In the genomic region with DNA sequence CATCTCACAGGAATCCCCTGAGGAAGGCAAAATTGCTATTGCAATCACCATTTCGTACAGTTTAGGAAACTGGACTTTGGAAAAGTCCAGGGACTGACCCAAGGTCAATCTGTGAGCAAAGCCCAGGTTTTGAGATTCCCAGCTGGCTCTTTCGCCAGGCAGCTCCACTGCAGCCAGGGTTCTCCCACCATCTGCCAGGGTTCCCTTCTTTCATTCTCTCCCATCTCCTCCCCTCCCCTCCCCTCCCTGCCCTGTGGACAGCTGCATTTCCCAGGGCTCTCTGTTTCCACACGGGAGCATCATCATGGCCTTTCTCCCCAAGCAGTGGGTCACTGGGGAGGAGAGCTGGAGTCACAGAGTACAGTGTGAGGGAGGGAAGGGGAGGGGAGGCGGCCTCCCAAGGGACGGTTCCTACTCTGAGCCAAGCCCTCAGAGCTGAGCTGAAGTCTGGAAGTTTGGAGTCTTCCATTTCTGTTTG, we compare ENCODE assay signal across 19 cellular contexts. TPM values are rescaled to one million over a fixed set of nuclear protein-coding genes. Genes with fewer than 3 reads are reported as not detected.
DNase-seq lines count a peak whose midpoint lies in the region; ATAC-seq and TF ChIP-seq lines count a peak whose summit lies in the region.
"Had no signal": no experiment of that assay in that cellular context is flagged by ENCODE, and none has a peak within 500 bp of the region (broad histone marks: within the 10 kb centered on the region; RNA-seq: fewer than 3 reads in every experiment).

No MANE protein-coding gene starts in this region.

- H3K4me1 ChIP-seq in BE2C (peaks cover 5% of the 10 kb centered on the region; the same call in 1 of the 2 replicates), right cardiac atrium (ENCODE audit: control insufficient read depth, insufficient read depth, low read length) (no peaks in the 10 kb centered on the region), GM23338 (ENCODE audit: insufficient read depth) (peaks cover 10% of the 10 kb centered on the region; the same call in 1 of the 2 replicates)

- no peak overlapping the region for H3K4me3 Mint-ChIP-seq in GM23338

- H3K27me3 Mint-ChIP-seq in GM23338 (ENCODE audit: insufficient read depth, low read depth, poor library complexity): peaks cover 28% of the 10 kb centered on the region
- H3K27me3 Mint-ChIP-seq: naive thymus-derived CD8-positive, alpha-beta T cell had no signal

- H3K9me3 ChIP-seq in BE2C (no peaks in the 10 kb centered on the region), right cardiac atrium (ENCODE audit: control insufficient read depth, low read length) (no peaks in the 10 kb centered on the region)
- H3K9me3 ChIP-seq: Caco-2, lower lobe of right lung, SK-N-SH had no signal

- TF ChIP-seq CTCF in BE2C (IDR thresholded peaks at IDR 0.05; ENCODE audit: low read depth, low read length) (no peak), GM23338 (conservative IDR thresholded peaks at IDR 0.05; ENCODE audit: low read depth in 2 of 2) (no peak)

- DNase-seq in BE2C (peak; percentile 36), NCI-H2171 treated with DMSO at 0.1 percent for 48 hours (lab: John Stamatoyannopoulos, UW) (peak; percentile 81), right cardiac atrium (peak; percentile 40 to 63 (median 62)), GM23338 (ENCODE audit: low spot score) (no peak), COLO829 (ENCODE audit: low spot score) (no peak)
- no peak for DNase-seq in effector CD4-positive, alpha-beta T cell
- DNase-seq: activated CD4-positive, alpha-beta T cell treated with anti-CD3 and anti-CD28 coated beads, Interleukin-2, amount 10 ng/mL, durations not matched to agents 24 days and 14 days; brain microvascular endothelial cell; Caco-2; GF-D8; lower lobe of right lung; naive thymus-derived CD8-positive, alpha-beta T cell; NCI-H187 treated with DMSO at 0.1 percent for 48 hours; PC-3; SK-N-SH had no signal

- no peaks in the 10 kb centered on the region for H3K79me2 ChIP-seq in GM23338 (replicated peaks; ENCODE audit: insufficient read depth)

- intact Hi-C loops in right cardiac atrium (cut with DNase I): loop anchor here in 1 of 4 donors (10.0 kb wide), 1 partner anchor 64 kb away; a partner anchor contains a TSS

- no peak overlapping the region for H2AFZ ChIP-seq in GM23338

- H3K4me3 ChIP-seq in BE2C (ENCODE audit: low read depth, low read length): no peak overlapping the region
- H3K4me3 ChIP-seq in right cardiac atrium (ENCODE audit: low read length): no peak overlapping the region
- H3K4me3 ChIP-seq in GM23338: no peak overlapping the region
- H3K4me3 ChIP-seq: lower lobe of right lung had no signal

- H3K36me3 ChIP-seq in BE2C (no peaks in the 10 kb centered on the region), GM23338 (ENCODE audit: insufficient read depth) (no peaks in the 10 kb centered on the region)
- H3K36me3 ChIP-seq: brain microvascular endothelial cell, lower lobe of right lung had no signal

- no peaks in the 10 kb centered on the region for H3K36me3 Mint-ChIP-seq in GM23338 (ENCODE audit: low read depth)
- H3K36me3 Mint-ChIP-seq: activated naive CD4-positive, alpha-beta T cell treated with anti-CD3 and anti-CD28 coated beads, Interleukin-2, amount 50 U/mL, for 72 hours; naive thymus-derived CD8-positive, alpha-beta T cell had no signal

- H3K4me2 ChIP-seq in GM23338: no peak overlapping the region
- H3K4me2 ChIP-seq: SK-N-SH had no signal

- H3K27ac ChIP-seq in right cardiac atrium (ENCODE audit: low read length): no peak overlapping the region
- H3K27ac ChIP-seq in GM23338 (ENCODE audit: low read depth): no peak overlapping the region
- H3K27ac ChIP-seq: brain microvascular endothelial cell, lower lobe of right lung had no signal

- peaks cover 32% of the 10 kb centered on the region for H3K4me1 Mint-ChIP-seq in GM23338

- no peaks in the 10 kb centered on the region for H3K27me3 ChIP-seq in BE2C
- H3K27me3 ChIP-seq in right cardiac atrium (ENCODE audit: control insufficient read depth, insufficient read depth): no peaks in the 10 kb centered on the region
- 0 out of 2 replicates have a peak, but pooled peaks cover 4% of the 10 kb centered on the region for H3K27me3 ChIP-seq in GM23338 (ENCODE audit: insufficient read depth)
- H3K27me3 ChIP-seq: brain microvascular endothelial cell had no signal

- 50% methylated on average over 5 of the region's 5 CpGs for WGBS in right cardiac atrium

- no peak overlapping the region for H3K27ac Mint-ChIP-seq in GM23338
- H3K27ac Mint-ChIP-seq: activated CD4-positive, alpha-beta T cell treated with anti-CD3 and anti-CD28 coated beads, Interleukin-2, amount 10 ng/mL, durations not matched to agents 24 days and 14 days; activated naive CD4-positive, alpha-beta T cell treated with anti-CD3 and anti-CD28 coated beads, Interleukin-2, amount 50 U/mL, for 72 hours had no signal

- no peaks in the 10 kb centered on the region for H3K9me2 ChIP-seq in GM23338 (ENCODE audit: insufficient read depth)
- H3K9me2 ChIP-seq: SK-N-SH had no signal

- no peaks in the 10 kb centered on the region for H4K20me1 ChIP-seq in GM23338 (replicated peaks; ENCODE audit: insufficient read depth)

- H3F3A ChIP-seq in GM23338 (replicated peaks; ENCODE audit: low read depth): 0 out of 2 replicates have a peak, but pooled peaks cover 7% of the 10 kb centered on the region

- ATAC-seq in right cardiac atrium: no peak
- ATAC-seq in GM23338: no peak
- ATAC-seq: activated naive CD4-positive, alpha-beta T cell treated with anti-CD3 and anti-CD28 coated beads, Interleukin-2, amount 50 U/mL, for 72 hours; lower lobe of right lung; naive thymus-derived CD8-positive, alpha-beta T cell; PC-3 had no signal

- H3K9me3 Mint-ChIP-seq in GM23338: no peaks in the 10 kb centered on the region
- H3K9me3 Mint-ChIP-seq: activated CD4-positive, alpha-beta T cell treated with anti-CD3 and anti-CD28 coated beads, Interleukin-2, amount 10 ng/mL, durations not matched to agents 24 days and 14 days; activated naive CD4-positive, alpha-beta T cell treated with anti-CD3 and anti-CD28 coated beads, Interleukin-2, amount 50 U/mL, for 72 hours; naive thymus-derived CD8-positive, alpha-beta T cell had no signal

TF ChIP-seq in GM23338, 12 proteins besides CTCF, POLR2A, EP300 and RAD21 (continues in another document):
- TF ChIP-seq ZNF114 (CRISPR knock-in tag; IDR thresholded peaks at IDR 0.05): no peak
- no peak for TF ChIP-seq STAT1 (IDR thresholded peaks at IDR 0.05; ENCODE audit: unreplicated experiment)
- no peak for TF ChIP-seq POLR2AphosphoS5 (IDR thresholded peaks at IDR 0.05; ENCODE audit: low read depth)
- no peak for TF ChIP-seq CREB1 (CRISPR knock-in tag; IDR thresholded peaks at IDR 0.05; ENCODE audit: low read depth)
- TF ChIP-seq EZH2 (IDR thresholded peaks at IDR 0.05; ENCODE audit: low read depth, unreplicated experiment): no peak
- TF ChIP-seq, protein P1, sequence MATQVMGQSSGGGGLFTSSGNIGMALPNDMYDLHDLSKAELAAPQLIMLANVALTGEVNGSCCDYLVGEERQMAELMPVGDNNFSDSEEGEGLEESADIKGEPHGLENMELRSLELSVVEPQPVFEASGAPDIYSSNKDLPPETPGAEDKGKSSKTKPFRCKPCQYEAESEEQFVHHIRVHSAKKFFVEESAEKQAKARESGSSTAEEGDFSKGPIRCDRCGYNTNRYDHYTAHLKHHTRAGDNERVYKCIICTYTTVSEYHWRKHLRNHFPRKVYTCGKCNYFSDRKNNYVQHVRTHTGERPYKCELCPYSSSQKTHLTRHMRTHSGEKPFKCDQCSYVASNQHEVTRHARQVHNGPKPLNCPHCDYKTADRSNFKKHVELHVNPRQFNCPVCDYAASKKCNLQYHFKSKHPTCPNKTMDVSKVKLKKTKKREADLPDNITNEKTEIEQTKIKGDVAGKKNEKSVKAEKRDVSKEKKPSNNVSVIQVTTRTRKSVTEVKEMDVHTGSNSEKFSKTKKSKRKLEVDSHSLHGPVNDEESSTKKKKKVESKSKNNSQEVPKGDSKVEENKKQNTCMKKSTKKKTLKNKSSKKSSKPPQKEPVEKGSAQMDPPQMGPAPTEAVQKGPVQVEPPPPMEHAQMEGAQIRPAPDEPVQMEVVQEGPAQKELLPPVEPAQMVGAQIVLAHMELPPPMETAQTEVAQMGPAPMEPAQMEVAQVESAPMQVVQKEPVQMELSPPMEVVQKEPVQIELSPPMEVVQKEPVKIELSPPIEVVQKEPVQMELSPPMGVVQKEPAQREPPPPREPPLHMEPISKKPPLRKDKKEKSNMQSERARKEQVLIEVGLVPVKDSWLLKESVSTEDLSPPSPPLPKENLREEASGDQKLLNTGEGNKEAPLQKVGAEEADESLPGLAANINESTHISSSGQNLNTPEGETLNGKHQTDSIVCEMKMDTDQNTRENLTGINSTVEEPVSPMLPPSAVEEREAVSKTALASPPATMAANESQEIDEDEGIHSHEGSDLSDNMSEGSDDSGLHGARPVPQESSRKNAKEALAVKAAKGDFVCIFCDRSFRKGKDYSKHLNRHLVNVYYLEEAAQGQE (IDR thresholded peaks at IDR 0.05; ENCODE audit: unreplicated experiment): no peak

RNA-seq across cellular contexts. Expression of a gene that starts 11.9 kb away (rescaled TPM):
- not detected for polyA plus RNA-seq in BE2C (2012; ENCODE audit: insufficient read depth, insufficient read length, low read depth)
- total RNA-seq in right cardiac atrium: under 1 TPM in 3 of 4 donors, not detected in 1; 0.29 to 0.97 (median 0.53) TPM
- polyA plus RNA-seq in right cardiac atrium (not detected), GM23338 (2016; fragmentation: Nextera tagmentation; extraction: Ambion mirVana) (not detected in 2 replicates)
- 1.0 TPM in 1 of 2 replicates, not detected in the other for total RNA-seq in GM23338 (2014; rRNA removed; shearing (Covaris generic))
- total RNA-seq: Caco-2; H4; HT1080; naive thymus-derived CD8-positive, alpha-beta T cell; PC-3; renal cortical epithelial cell had no signal
- polyA plus RNA-seq: SK-N-SH had no signal

RNA-seq across cellular contexts. Expression of a gene that starts 23.4 kb away (rescaled TPM):
- polyA plus RNA-seq in BE2C (2012; ENCODE audit: insufficient read depth, insufficient read length, low read depth): not detected
- total RNA-seq in right cardiac atrium: not detected
- polyA plus RNA-seq in right cardiac atrium: not detected
- total RNA-seq in GM23338 (2014; rRNA removed; shearing (Covaris generic)): 0.24 TPM in 1 of 2 replicates, not detected in the other
- polyA plus RNA-seq in GM23338 (2016; fragmentation: Nextera tagmentation; extraction: Ambion mirVana): not detected in 2 replicates
- total RNA-seq: activated CD4-positive, alpha-beta T cell treated with anti-CD3 and anti-CD28 coated beads, Interleukin-2, amount 10 ng/mL, durations not matched to agents 24 days and 14 days; activated naive CD4-positive, alpha-beta T cell treated with anti-CD3 and anti-CD28 coated beads, Interleukin-2, amount 50 U/mL, for 72 hours; Caco-2; H4; HT1080; lower lobe of right lung; PC-3; renal cortical epithelial cell had no signal
- polyA plus RNA-seq: naive thymus-derived CD8-positive, alpha-beta T cell; SK-N-SH had no signal

RNA-seq across cellular contexts. Expression of a gene that starts 23.5 kb away (rescaled TPM):
- polyA plus RNA-seq in BE2C (2012; ENCODE audit: insufficient read depth, insufficient read length, low read depth): 63.1 TPM
- 10 to 100 TPM; 37.0 to 42.3 (median 39.3) TPM for total RNA-seq in right cardiac atrium
- 46.6 TPM for polyA plus RNA-seq in right cardiac atrium
- total RNA-seq in GM23338 (2014; rRNA removed; shearing (Covaris generic)): 38.5 and 39.2 TPM in 2 replicates
- polyA plus RNA-seq in GM23338 (2016; fragmentation: Nextera tagmentation; extraction: Ambion mirVana): 33.6 and 41.3 TPM in 2 replicates

RNA-seq across cellular contexts. Expression of a gene that starts 29.7 kb away (rescaled TPM):
- polyA plus RNA-seq in BE2C (2012; ENCODE audit: insufficient read depth, insufficient read length, low read depth): 357 TPM
- 10 to 100 TPM; 80.0 to 83.1 (median 81.1) TPM for total RNA-seq in right cardiac atrium
- 85.8 TPM for polyA plus RNA-seq in right cardiac atrium
- 200 and 217 TPM in 2 replicates for total RNA-seq in GM23338 (2014; rRNA removed; shearing (Covaris generic))
- polyA plus RNA-seq in GM23338 (2016; fragmentation: Nextera tagmentation; extraction: Ambion mirVana): 100 and 112 TPM in 2 replicates

RNA-seq across cellular contexts. Expression of a gene that starts 32.5 kb away (rescaled TPM):
- polyA plus RNA-seq in BE2C (2012; ENCODE audit: insufficient read depth, insufficient read length, low read depth): 3.9 TPM
- 1 to 10 TPM; 1.9 to 2.9 (median 2.4) TPM for total RNA-seq in right cardiac atrium
- 1.8 TPM for polyA plus RNA-seq in right cardiac atrium
- total RNA-seq in GM23338 (2014; rRNA removed; shearing (Covaris generic)): 5.4 and 12.6 TPM in 2 replicates
- polyA plus RNA-seq in GM23338 (2016; fragmentation: Nextera tagmentation; extraction: Ambion mirVana): 5.5 and 7.6 TPM in 2 replicates

Comparison
In these comparisons a context has a peak if more than half of its experiments do, and no peak if none do; other contexts are left out.
1. DNase-seq: peak in BE2C (single experiment), NCI-H2171 treated with DMSO at 0.1 percent for 48 hours (single experiment) and right cardiac atrium (3 of 3); none in effector CD4-positive, alpha-beta T cell (single experiment), GM23338 (single experiment) and COLO829 (single experiment).